Comparison of ENCODE assay signal across 11 cellular contexts in the genomic region with DNA sequence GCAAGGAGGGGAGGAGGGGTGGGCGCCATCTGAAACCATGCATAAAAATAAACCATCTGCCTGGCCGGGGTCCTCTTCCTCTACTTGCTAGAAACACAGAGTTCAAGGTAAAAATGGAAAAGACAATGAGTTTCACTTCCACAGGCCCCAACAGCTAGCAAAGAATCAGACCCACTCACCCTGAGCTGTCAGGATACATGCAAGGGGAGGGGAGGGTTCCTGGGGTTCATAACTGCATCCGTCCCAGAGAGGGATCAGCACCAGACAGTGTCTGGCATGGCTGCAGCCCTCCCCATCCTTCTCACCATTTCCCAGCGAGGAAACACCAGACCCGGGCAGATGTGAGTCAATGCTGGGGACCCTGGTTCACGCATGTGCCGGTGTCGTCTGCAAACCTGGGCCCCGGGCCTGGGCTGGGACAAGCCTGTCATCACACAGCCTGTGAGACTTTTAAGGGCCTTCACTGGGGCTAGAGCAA. TPM values are rescaled to one million over a fixed set of nuclear protein-coding genes. Genes with fewer than 3 reads are reported as not detected.
A peak's percentile ranks its signal among the peaks of the same experiment; 100 is the strongest.
DNase-seq lines count a peak whose midpoint lies in the region; ATAC-seq and TF ChIP-seq lines count a peak whose summit lies in the region.
"Had no signal": no experiment of that assay in that cellular context is flagged by ENCODE, and none has a peak within 500 bp of the region (broad histone marks: within the 10 kb centered on the region; RNA-seq: fewer than 3 reads in every experiment).

No MANE protein-coding gene starts in this region.

- peak; percentile 38 for ATAC-seq in HG03280 (IDR thresholded peaks at IDR 0.05; ENCODE audit: unreplicated experiment)
- ATAC-seq: Panc1 had no signal

- intact Hi-C loops in CD14-positive monocyte (cut with micrococcal nuclease), result loop anchor here in 1 of 2 donors (5.0 kb wide), 3 partner anchors 40 to 105 kb away; no protein-coding TSS in a partner anchor

- H3K36me3 Mint-ChIP-seq in CD14-positive monocyte, result peaks cover 50 to 54% of the 10 kb centered on the region in 2 donors
- peaks cover 67% of the 10 kb centered on the region for H3K36me3 Mint-ChIP-seq in activated naive CD8-positive, alpha-beta T cell treated with anti-CD3 and anti-CD28 coated beads for 36 hours

- peaks cover 0 to 2% (median 0%) of the 10 kb centered on the region in 7 donors for H3K9me3 Mint-ChIP-seq in CD14-positive monocyte
- no peaks in the 10 kb centered on the region for H3K9me3 Mint-ChIP-seq in activated naive CD8-positive, alpha-beta T cell treated with anti-CD3 and anti-CD28 coated beads for 36 hours

- peak; percentile 6 for TF ChIP-seq POLR2A in GM19193 (IDR thresholded peaks at IDR 0.05; ENCODE audit: extremely low read depth, insufficient read depth, insufficient read length)

- peak overlapping the region; percentile 39 to 41 for H3K4me3 Mint-ChIP-seq in CD14-positive monocyte
- peak overlapping the region; percentile 62 for H3K4me3 Mint-ChIP-seq in activated naive CD8-positive, alpha-beta T cell treated with anti-CD3 and anti-CD28 coated beads for 36 hours

- H3K27ac Mint-ChIP-seq in CD14-positive monocyte, result peak overlapping the region; percentile 85 to 97 (median 96)
- H3K27ac Mint-ChIP-seq in activated naive CD8-positive, alpha-beta T cell treated with anti-CD3 and anti-CD28 coated beads for 36 hours, result peak overlapping the region; percentile 89

- H3K27me3 Mint-ChIP-seq in CD14-positive monocyte (ENCODE audit: low read depth in 3 of 3), result peaks cover 0 to 2% (median 0%) of the 10 kb centered on the region in 3 donors
- H3K27me3 Mint-ChIP-seq in activated naive CD8-positive, alpha-beta T cell treated with anti-CD3 and anti-CD28 coated beads for 36 hours, result no peaks in the 10 kb centered on the region

- TF ChIP-seq CTCF in CD14-positive monocyte (IDR thresholded peaks at IDR 0.05), result no peak

- H3K4me1 Mint-ChIP-seq in CD14-positive monocyte, result peaks cover 77% of the 10 kb centered on the region
- peaks cover 90% of the 10 kb centered on the region for H3K4me1 Mint-ChIP-seq in activated naive CD8-positive, alpha-beta T cell treated with anti-CD3 and anti-CD28 coated beads for 36 hours

- no peak for DNase-seq in CD14-positive monocyte (ENCODE audit: low spot score)
- DNase-seq in activated naive CD8-positive, alpha-beta T cell treated with anti-CD3 and anti-CD28 coated beads for 36 hours, result no peak
- no peak for DNase-seq in GDM1 (lab: John Stamatoyannopoulos, UW)
- DNase-seq in AG08396 (ENCODE audit: low spot score), result no peak
- no peak for DNase-seq in stimulated activated naive CD4-positive, alpha-beta T cell (lab: John Stamatoyannopoulos, UW)
- no peak for DNase-seq in DMS 273 (lab: John Stamatoyannopoulos, UW; ENCODE audit: unreplicated experiment)
- DNase-seq: DMS153, head of caudate nucleus had no signal

RNA-seq across cellular contexts. Expression of a gene that starts 55.4 kb away (rescaled TPM):
- 10 to 100 TPM; 28.2 to 28.6 TPM for polyA plus RNA-seq in CD14-positive monocyte
- total RNA-seq in activated naive CD8-positive, alpha-beta T cell treated with anti-CD3 and anti-CD28 coated beads for 36 hours, result 100 to 1,000 TPM; 239 to 245 TPM
